9 cellular contexts compared by ENCODE assay signal in the genomic region with DNA sequence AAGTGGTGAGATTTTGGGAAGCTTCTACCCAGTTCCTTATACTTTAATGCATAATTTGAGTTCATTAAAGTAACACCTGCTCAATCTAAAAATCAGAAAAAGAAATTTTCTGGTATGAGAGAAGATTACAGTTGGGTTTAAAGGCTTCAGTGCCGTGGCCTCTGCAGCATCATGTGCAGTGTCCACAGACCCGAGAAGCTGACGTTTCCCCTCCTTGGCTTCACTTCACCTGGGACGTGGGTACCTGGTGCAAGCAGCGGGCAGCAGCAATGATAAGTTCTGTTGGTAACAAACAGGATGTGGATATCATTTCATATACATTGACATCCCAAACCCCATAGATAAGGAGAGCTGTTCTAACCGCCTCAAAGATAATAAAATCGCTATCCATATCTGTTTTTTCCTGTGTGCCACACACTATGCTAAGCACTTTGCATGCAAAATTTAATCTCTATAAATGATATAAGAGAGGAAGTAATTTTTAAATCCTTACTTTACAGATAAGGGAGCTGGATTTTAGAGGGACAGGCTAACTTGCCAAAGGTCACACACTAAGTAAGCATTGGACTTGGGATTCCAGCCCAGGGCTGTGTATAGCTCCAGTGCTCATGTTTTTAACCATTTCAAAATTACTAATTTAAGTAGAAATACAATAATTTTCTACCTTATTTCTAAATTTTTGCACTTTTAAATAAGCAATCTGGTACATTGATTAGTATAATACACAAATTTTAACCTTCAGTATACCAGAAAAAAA.
"Had no signal": no experiment of that assay in that cellular context is flagged by ENCODE, and none has a peak within 500 bp of the region (broad histone marks: within the 10 kb centered on the region; RNA-seq: fewer than 3 reads in every experiment).

No MANE protein-coding gene starts in this region.

- H3K4me3 ChIP-seq: tibial nerve had no signal

- ATAC-seq: activated CD8-positive, alpha-beta T cell treated with anti-CD3 and anti-CD28 coated beads for 36 hours; natural killer cell treated with Interleukin-12 subunit alpha and Interleukin-12 subunit beta and Interleukin-15 and Interleukin-18, amount 100 ng/mL, for 72 hours; stimulated activated naive CD8-positive, alpha-beta T cell treated with anti-CD3 and anti-CD28 coated beads, Interleukin-15, amount 100 ng/mL, for 72 hours had no signal

- DNase-seq: activated CD8-positive, alpha-beta T cell treated with anti-CD3 and anti-CD28 coated beads for 36 hours; activated naive CD4-positive, alpha-beta T cell treated with anti-CD3 and anti-CD28 coated beads for 36 hours; dermis blood vessel endothelial cell; left cardiac atrium; stimulated activated CD4-positive, alpha-beta T cell treated with anti-CD3 and anti-CD28 coated beads, Interleukin-4, amount 100 ng/mL, for 4 hours; stimulated activated naive CD8-positive, alpha-beta T cell treated with anti-CD3 and anti-CD28 coated beads, Interleukin-15, amount 100 ng/mL, for 72 hours had no signal

- H3K27ac ChIP-seq: VCaP had no signal

- H3K27me3 ChIP-seq: tibial nerve had no signal

- H3K9me3 ChIP-seq: tibial nerve had no signal

- H3K36me3 ChIP-seq: tibial nerve had no signal
